Comparison of ENCODE assay signal across 1 cellular context in genomic region chr20:33810885-33811762, GRCh38.
A peak's percentile ranks its signal among the peaks of the same experiment; 100 is the strongest.
TF ChIP-seq lines count a peak whose summit lies in the region.

Gene CHMP4B (plus strand): TSS chr20:33811348. CDS start chr20:33811469, 121 bp downstream.

TF ChIP-seq in HepG2, 621 proteins besides CTCF, POLR2A, EP300 and RAD21 (continued from another document and continues in another):
- TF ChIP-seq MLX (CRISPR knock-in tag; IDR thresholded peaks at IDR 0.05) (peak; percentile 80), HES4 (CRISPR knock-in tag; IDR thresholded peaks at IDR 0.05; ENCODE audit: borderline replicate concordance) (peak; percentile 71; the same call in 1 of the 2 replicates), CCDC6 (CRISPR knock-in tag; IDR thresholded peaks at IDR 0.05) (peak; percentile 80; the same call in 1 of the 2 replicates), ZSCAN5A (CRISPR knock-in tag; IDR thresholded peaks at IDR 0.05; ENCODE audit: borderline replicate concordance) (no peak), ZNF263 (CRISPR knock-in tag; IDR thresholded peaks at IDR 0.05) (no peak), CREB1 (IDR thresholded peaks at IDR 0.05) (peak; percentile 99), CREB1 (CRISPR knock-in tag; IDR thresholded peaks at IDR 0.05) (peak; percentile 99), ZBTB4 (CRISPR knock-in tag; IDR thresholded peaks at IDR 0.05; ENCODE audit: borderline replicate concordance) (no peak), NFKB2 (CRISPR knock-in tag; IDR thresholded peaks at IDR 0.05; ENCODE audit: borderline replicate concordance) (peak; percentile 92; the same call in 1 of the 2 replicates), RBFOX2 (IDR thresholded peaks at IDR 0.05; ENCODE audit: low read depth, low read length) (peak; percentile 91), E2F2 (CRISPR knock-in tag; IDR thresholded peaks at IDR 0.05; ENCODE audit: borderline replicate concordance) (peak; percentile 98), ZNF576 (CRISPR knock-in tag; IDR thresholded peaks at IDR 0.05) (no peak; the same call in 1 of the 2 replicates), ZNF280B (CRISPR knock-in tag; IDR thresholded peaks at IDR 0.05; ENCODE audit: borderline replicate concordance) (peak; percentile 76; the same call in 1 of the 2 replicates), PAF1 (CRISPR knock-in tag; IDR thresholded peaks at IDR 0.05) (no peak), REXO4 (CRISPR knock-in tag; IDR thresholded peaks at IDR 0.05; ENCODE audit: borderline replicate concordance) (no peak), SRF (IDR thresholded peaks at IDR 0.05; ENCODE audit: low read depth, low read length) (peak; percentile 84), ARNT2 (CRISPR knock-in tag; IDR thresholded peaks at IDR 0.05; ENCODE audit: low read depth) (peak; percentile 95), PHF20 (CRISPR knock-in tag; IDR thresholded peaks at IDR 0.05) (peak; percentile 91), TMF1 (CRISPR knock-in tag; IDR thresholded peaks at IDR 0.05; ENCODE audit: low read depth) (no peak), FOXA1 (IDR thresholded peaks at IDR 0.05) (no peak), FOXA1 (CRISPR knock-in tag; IDR thresholded peaks at IDR 0.05) (no peak; the same call in 1 of the 2 replicates), PLSCR1 (CRISPR knock-in tag; IDR thresholded peaks at IDR 0.05; ENCODE audit: borderline replicate concordance) (no peak), ZNF10 (CRISPR knock-in tag; IDR thresholded peaks at IDR 0.05; ENCODE audit: borderline replicate concordance, low read depth) (no peak), CBX2 (IDR thresholded peaks at IDR 0.05; ENCODE audit: low read depth, low read length) (no peak), CBX2 (CRISPR knock-in tag; IDR thresholded peaks at IDR 0.05; ENCODE audit: low read depth) (no peak), GABPA (IDR thresholded peaks at IDR 0.05; ENCODE audit: low read depth, low read length) (peak; percentile 70), GABPA (CRISPR knock-in tag; IDR thresholded peaks at IDR 0.05; ENCODE audit: low read depth) (peak; percentile 94), TBX2 (CRISPR knock-in tag; IDR thresholded peaks at IDR 0.05; ENCODE audit: borderline replicate concordance) (peak; percentile 86), ZBED4 (CRISPR knock-in tag; IDR thresholded peaks at IDR 0.05; ENCODE audit: borderline replicate concordance) (peak; percentile 93), DNMT1 (CRISPR knock-in tag; IDR thresholded peaks at IDR 0.05) (peak; percentile 81; the same call in 1 of the 2 replicates), ZNF580 (CRISPR knock-in tag; IDR thresholded peaks at IDR 0.05; ENCODE audit: borderline replicate concordance, low read depth) (peak; percentile 93), ZNF326 (CRISPR knock-in tag; IDR thresholded peaks at IDR 0.05; ENCODE audit: borderline replicate concordance) (no peak; the same call in 1 of the 2 replicates), CCAR2 (optimal IDR thresholded peaks at IDR 0.05; ENCODE audit: low read depth, low read length) (no peak), GTF3A (CRISPR knock-in tag; conservative IDR thresholded peaks at IDR 0.05) (peak; percentile 95), POGK (CRISPR knock-in tag; conservative IDR thresholded peaks at IDR 0.05) (peak; percentile 72; the same call in 1 of the 2 replicates), ADNP (CRISPR knock-in tag; IDR thresholded peaks at IDR 0.05) (no peak), ZNF772 (CRISPR knock-in tag; IDR thresholded peaks at IDR 0.05) (no peak; the same call in none of the 2 replicates), ZNF607 (CRISPR knock-in tag; IDR thresholded peaks at IDR 0.05; ENCODE audit: borderline replicate concordance) (no peak; the same call in none of the 2 replicates), ZNF414 (CRISPR knock-in tag; IDR thresholded peaks at IDR 0.05) (no peak), KLF13 (CRISPR knock-in tag; IDR thresholded peaks at IDR 0.05) (no peak)
